18 cellular contexts compared by ENCODE assay signal in genomic region chr19:47593860-47594259, GRCh38. TPM values are rescaled to one million over a fixed set of nuclear protein-coding genes. Genes with fewer than 3 reads are reported as not detected.
DNase-seq lines count a peak whose midpoint lies in the region; ATAC-seq and TF ChIP-seq lines count a peak whose summit lies in the region.
"Had no signal": no experiment of that assay in that cellular context is flagged by ENCODE, and none has a peak within 500 bp of the region (broad histone marks: within the 10 kb centered on the region; RNA-seq: fewer than 3 reads in every experiment).

No MANE protein-coding gene starts in this region.

- no peak overlapping the region for H3K9ac ChIP-seq in H9 (ENCODE audit: extremely low read depth, insufficient read length, low read length)
- H3K9ac ChIP-seq in neural progenitor cell, result no peak overlapping the region
- H3K9ac ChIP-seq: BLaER1 treated with 17β-estradiol and CSF1 and Interleukin-3, amounts not matched to agents 10 nM and 100 nM; GM23248 had no signal

- H3K23ac ChIP-seq in H9 (ENCODE audit: insufficient read length, low read depth, low read length), result no peak overlapping the region

- H3K27ac ChIP-seq in H9 (ENCODE audit: insufficient read length, low read depth, low read length) (no peak overlapping the region), neural progenitor cell (no peak overlapping the region)
- H3K27ac ChIP-seq: 22Rv1; BLaER1 treated with 17β-estradiol and CSF1 and Interleukin-3, amounts not matched to agents 10 nM and 100 nM; GM23248 had no signal

- no peak overlapping the region for H3K4me3 ChIP-seq in neural progenitor cell
- H3K4me3 ChIP-seq: BLaER1 treated with 17β-estradiol and CSF1 and Interleukin-3, amounts not matched to agents 10 nM and 100 nM; GM23248 had no signal

- no peaks in the 10 kb centered on the region for H4K20me1 ChIP-seq in H9 (ENCODE audit: control insufficient read depth, insufficient read depth, insufficient read length)
- H4K20me1 ChIP-seq in neural progenitor cell (ENCODE audit: low read depth), result no peaks in the 10 kb centered on the region
- H4K20me1 ChIP-seq: BLaER1 treated with 17β-estradiol and CSF1 and Interleukin-3, amounts not matched to agents 10 nM and 100 nM had no signal

- DNase-seq in activated naive CD4-positive, alpha-beta T cell treated with anti-CD3 and anti-CD28 coated beads, Interleukin-2, amount 50 U/mL, for 16 hours, result no peak
- DNase-seq in H9 (no peak), WTC11 (ENCODE audit: low spot score) (no peak), neural progenitor cell (ENCODE audit: low spot score) (no peak), NCI-H187 treated with DMSO at 0.1 percent for 48 hours (lab: John Stamatoyannopoulos, UW) (no peak), NCI-H128 (lab: John Stamatoyannopoulos, UW; ENCODE audit: unreplicated experiment) (no peak)
- DNase-seq: Calu3; CD8-positive, alpha-beta T cell; DMS79 treated with DMSO at 0.1 percent for 48 hours; GF-D8; GM23248; H7 had no signal

- ATAC-seq in WTC11, result no peak
- no peak for ATAC-seq in GM21447 (IDR thresholded peaks at IDR 0.05; ENCODE audit: unreplicated experiment)
- ATAC-seq: CD8-positive, alpha-beta T cell had no signal

- H3K27me3 ChIP-seq in H9 (ENCODE audit: insufficient read depth, low read length) (no peaks in the 10 kb centered on the region), neural progenitor cell (no peaks in the 10 kb centered on the region)

- H3K23me2 ChIP-seq in H9 (ENCODE audit: insufficient read length, low read depth, low read length, poor library complexity, severe bottlenecking), result peaks cover 5% of the 10 kb centered on the region

- whole genome bisulfite sequencing in H9 (ENCODE audit: extremely low coverage, insufficient read length, low lambda C conversion rate), result no CpG with 5 or more reads among the region's 6 CpGs

- H3K79me2 ChIP-seq in H9 (ENCODE audit: insufficient read depth, low read length), result no peaks in the 10 kb centered on the region
- no peaks in the 10 kb centered on the region for H3K79me2 ChIP-seq in neural progenitor cell (ENCODE audit: low read depth)

- H2BK120ac ChIP-seq in H9 (ENCODE audit: low read depth, low read length, poor library complexity, severe bottlenecking), result no peak overlapping the region

- H3F3A ChIP-seq in neural progenitor cell (ENCODE audit: low read depth), result peaks cover 9% of the 10 kb centered on the region

- H2BK20ac ChIP-seq in H9 (ENCODE audit: low read depth, low read length, poor library complexity, severe bottlenecking), result no peak overlapping the region

- no peak overlapping the region for H4K8ac ChIP-seq in H9 (replicated peaks; ENCODE audit: insufficient read length, low read depth, low read length)

- H3K9me3 ChIP-seq in H9 (ENCODE audit: control insufficient read depth, low read depth, low read length) (no peaks in the 10 kb centered on the region), neural progenitor cell (ENCODE audit: low read depth) (no peaks in the 10 kb centered on the region)

- no peak overlapping the region for H3K4me3 Mint-ChIP-seq in activated naive CD4-positive, alpha-beta T cell treated with anti-CD3 and anti-CD28 coated beads, Interleukin-2, amount 50 U/mL, for 24 hours
- no peak overlapping the region; a peak in 1 of 5 replicates for H3K4me3 Mint-ChIP-seq in H9
- no peak overlapping the region for H3K4me3 Mint-ChIP-seq in WTC11
- H3K4me3 Mint-ChIP-seq in neural progenitor cell, result no peak overlapping the region
- H3K4me3 Mint-ChIP-seq: CD8-positive, alpha-beta T cell had no signal

- H3K36me3 Mint-ChIP-seq in activated naive CD4-positive, alpha-beta T cell treated with anti-CD3 and anti-CD28 coated beads, Interleukin-2, amount 50 U/mL, for 24 hours, result no peaks in the 10 kb centered on the region
- H3K36me3 Mint-ChIP-seq in H9 (ENCODE audit: insufficient read depth in 1 of 3, low read depth in 3 of 3), result no peaks in the 10 kb centered on the region
- no peaks in the 10 kb centered on the region for H3K36me3 Mint-ChIP-seq in WTC11
- no peaks in the 10 kb centered on the region for H3K36me3 Mint-ChIP-seq in neural progenitor cell
- H3K36me3 Mint-ChIP-seq: CD8-positive, alpha-beta T cell had no signal

- no peak overlapping the region for H2BK12ac ChIP-seq in H9 (ENCODE audit: insufficient read length, low read depth, low read length)

- peak overlapping the region; percentile 35 for H3K27ac Mint-ChIP-seq in activated naive CD4-positive, alpha-beta T cell treated with anti-CD3 and anti-CD28 coated beads, Interleukin-2, amount 50 U/mL, for 24 hours
- H3K27ac Mint-ChIP-seq in H9 (peak overlapping the region in 2 of 3 experiments; percentile 77 to 88; a peak in 3 of 7 replicates), WTC11 (peak overlapping the region; percentile 41; the same call in 1 of the 2 replicates), neural progenitor cell (peak overlapping the region; percentile 50)
- H3K27ac Mint-ChIP-seq: CD8-positive, alpha-beta T cell had no signal

- H3K18ac ChIP-seq in H9 (ENCODE audit: insufficient read length, low read depth, low read length), result no peak overlapping the region

- H3K4me1 ChIP-seq in H9 (ENCODE audit: insufficient read depth, low read length) (no peaks in the 10 kb centered on the region), neural progenitor cell (peaks cover 6% of the 10 kb centered on the region)

- H3K4me2 ChIP-seq in H9 (ENCODE audit: insufficient read depth, insufficient read length, low read length) (no peak overlapping the region), neural progenitor cell (no peak overlapping the region)

- no peak overlapping the region for H3T11ph ChIP-seq in H9 (ENCODE audit: low read length)

- H3K14ac ChIP-seq in H9 (ENCODE audit: insufficient read depth, low read length), result no peak overlapping the region

- no peak overlapping the region for H2AFZ ChIP-seq in H9 (ENCODE audit: low read length)
- no peak overlapping the region for H2AFZ ChIP-seq in neural progenitor cell (replicated peaks)
- H2AFZ ChIP-seq: GM23248 had no signal

- H4K91ac ChIP-seq in H9 (ENCODE audit: insufficient read length, low read depth, low read length), result no peak overlapping the region

- no peaks in the 10 kb centered on the region for H3K79me1 ChIP-seq in H9 (ENCODE audit: insufficient read depth, low read depth, low read length, poor library complexity, severe bottlenecking)

- H3K9me3 Mint-ChIP-seq in activated naive CD4-positive, alpha-beta T cell treated with anti-CD3 and anti-CD28 coated beads, Interleukin-2, amount 50 U/mL, for 24 hours, result no peaks in the 10 kb centered on the region
- H3K9me3 Mint-ChIP-seq in H9 (no peaks in the 10 kb centered on the region), WTC11 (peaks cover 4% of the 10 kb centered on the region; the same call in 1 of the 2 replicates), neural progenitor cell (peaks cover 5% of the 10 kb centered on the region)
- H3K9me3 Mint-ChIP-seq: CD8-positive, alpha-beta T cell had no signal

- H2AK5ac ChIP-seq in H9 (ENCODE audit: insufficient read length, low read length), result no peak overlapping the region

- no peak overlapping the region for H2BK15ac ChIP-seq in H9 (ENCODE audit: low read depth, low read length)

- H3K4ac ChIP-seq in H9 (ENCODE audit: low read depth, low read length), result no peak overlapping the region

- H3K27me3 Mint-ChIP-seq in activated naive CD4-positive, alpha-beta T cell treated with anti-CD3 and anti-CD28 coated beads, Interleukin-2, amount 50 U/mL, for 24 hours, result no peaks in the 10 kb centered on the region
- no peaks in the 10 kb centered on the region for H3K27me3 Mint-ChIP-seq in H9 (ENCODE audit: low read depth)
- H3K27me3 Mint-ChIP-seq in WTC11 (ENCODE audit: low read depth), result no peaks in the 10 kb centered on the region; the same call in 1 of the 2 replicates
- H3K27me3 Mint-ChIP-seq in neural progenitor cell (ENCODE audit: insufficient read depth, low read depth), result peaks cover 4% of the 10 kb centered on the region

- TF ChIP-seq CTCF in H9 (conservative IDR thresholded peaks at IDR 0.05) (no peak), WTC11 (IDR thresholded peaks at IDR 0.05) (no peak), neural progenitor cell (IDR thresholded peaks at IDR 0.05) (no peak)

- no peak overlapping the region for H3K56ac ChIP-seq in H9 (ENCODE audit: insufficient read length, low read depth, low read length)

- H3K36me3 ChIP-seq in neural progenitor cell, result no peaks in the 10 kb centered on the region
- H3K36me3 ChIP-seq: BLaER1 treated with 17β-estradiol and CSF1 and Interleukin-3, amounts not matched to agents 10 nM and 100 nM had no signal

- CTCF ChIA-PET in WTC11 (lab: Charles Lee), result interaction anchor here (1.1 kb wide), 1 partner anchor 154 kb away, joined by 3 read pairs; no protein-coding TSS in a partner anchor

- H4K5ac ChIP-seq in H9 (ENCODE audit: insufficient read length, low read depth, low read length), result no peak overlapping the region

- POLR2A ChIA-PET in WTC11 (lab: Charles Lee), result interaction anchor here (0.6 kb wide), 1 partner anchor 55 kb away, joined by 7 read pairs; no protein-coding TSS in a partner anchor

- H2BK5ac ChIP-seq in H9 (ENCODE audit: insufficient read length, low read length), result no peak overlapping the region

- peaks cover 5% of the 10 kb centered on the region for H3K4me1 Mint-ChIP-seq in activated naive CD4-positive, alpha-beta T cell treated with anti-CD3 and anti-CD28 coated beads, Interleukin-2, amount 50 U/mL, for 24 hours
- peaks cover 8 to 9% of the 10 kb centered on the region in 2 experiments for H3K4me1 Mint-ChIP-seq in H9
- peaks cover 9% of the 10 kb centered on the region for H3K4me1 Mint-ChIP-seq in WTC11
- H3K4me1 Mint-ChIP-seq in neural progenitor cell, result peaks cover 9% of the 10 kb centered on the region

TF ChIP-seq in WTC11, 78 proteins besides CTCF, POLR2A, EP300 and RAD21 (continues in another document):
- no peak for TF ChIP-seq ETV6 (CRISPR knock-in tag; IDR thresholded peaks at IDR 0.05)
- no peak for TF ChIP-seq IRF2 (CRISPR knock-in tag; IDR thresholded peaks at IDR 0.05; ENCODE audit: borderline replicate concordance, low read depth)
- TF ChIP-seq ZBTB21 (CRISPR knock-in tag; IDR thresholded peaks at IDR 0.05; ENCODE audit: borderline replicate concordance), result no peak
- no peak for TF ChIP-seq ZSCAN18 (CRISPR knock-in tag; IDR thresholded peaks at IDR 0.05)

RNA-seq across cellular contexts. Expression of gene BICRA, which starts 15.1 kb away (rescaled TPM):
- 26.8 and 29.3 TPM in 2 replicates for total RNA-seq in H9 (2021)
- 23.0 to 30.3 TPM (median 26.0 TPM) in 3 replicates for total RNA-seq in WTC11 (2021)
- total RNA-seq in neural progenitor cell (ENCODE audit: low replicate concordance), result 6.4 and 15.6 TPM in 2 replicates

RNA-seq across cellular contexts. Expression of gene ZNF541, which starts 20.9 kb away (rescaled TPM):
- total RNA-seq in H9 (2021) (not detected in 2 replicates), WTC11 (2021) (0.07 to 0.09 TPM (median 0.09 TPM) in 3 replicates), neural progenitor cell (ENCODE audit: low replicate concordance) (not detected in 2 replicates)
- total RNA-seq: A673, Calu3, GM23248, H7, HT-29 had no signal
